Comparison of ENCODE assay signal across 1 cellular context in the genomic region with DNA sequence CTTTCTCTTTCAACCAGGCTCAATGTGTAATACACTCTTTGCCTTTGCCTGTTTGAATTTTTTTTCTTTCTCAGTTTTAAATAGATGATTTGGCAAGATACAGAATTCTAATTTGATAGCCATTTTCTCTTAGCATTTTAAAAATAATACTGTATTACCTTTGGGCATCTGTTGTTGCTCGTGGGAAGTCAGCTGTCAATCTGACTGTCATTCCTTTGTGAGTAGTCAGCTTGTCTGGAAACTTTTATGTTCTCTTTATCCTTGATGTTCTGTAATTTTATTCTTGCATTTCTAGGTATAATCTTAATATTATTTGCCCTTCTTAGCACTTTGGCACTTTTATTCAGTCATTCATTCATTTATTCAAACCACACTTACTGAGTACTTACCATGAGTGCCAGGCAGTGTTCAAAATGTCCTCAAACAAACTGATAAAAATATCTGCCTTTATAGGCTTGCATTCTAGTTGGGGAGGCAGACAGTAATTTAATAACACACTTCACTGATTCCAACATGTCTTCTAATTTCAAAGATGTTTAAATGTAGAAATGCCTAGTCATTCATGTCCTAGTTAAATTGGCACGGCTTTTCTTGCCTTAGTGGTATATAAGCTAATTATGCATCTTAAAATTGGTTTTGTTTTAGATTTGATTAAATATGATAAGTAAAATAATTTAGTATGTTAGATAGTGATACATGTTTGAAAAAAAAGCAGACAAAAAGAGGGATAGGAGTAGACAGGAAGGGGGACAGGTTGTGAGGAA.
TF ChIP-seq lines count a peak whose summit lies in the region.

No MANE protein-coding gene starts in this region.

TF ChIP-seq in neural cell, 6 proteins besides CTCF, POLR2A, EP300 and RAD21 (continued from another document):
- TF ChIP-seq, protein P1, sequence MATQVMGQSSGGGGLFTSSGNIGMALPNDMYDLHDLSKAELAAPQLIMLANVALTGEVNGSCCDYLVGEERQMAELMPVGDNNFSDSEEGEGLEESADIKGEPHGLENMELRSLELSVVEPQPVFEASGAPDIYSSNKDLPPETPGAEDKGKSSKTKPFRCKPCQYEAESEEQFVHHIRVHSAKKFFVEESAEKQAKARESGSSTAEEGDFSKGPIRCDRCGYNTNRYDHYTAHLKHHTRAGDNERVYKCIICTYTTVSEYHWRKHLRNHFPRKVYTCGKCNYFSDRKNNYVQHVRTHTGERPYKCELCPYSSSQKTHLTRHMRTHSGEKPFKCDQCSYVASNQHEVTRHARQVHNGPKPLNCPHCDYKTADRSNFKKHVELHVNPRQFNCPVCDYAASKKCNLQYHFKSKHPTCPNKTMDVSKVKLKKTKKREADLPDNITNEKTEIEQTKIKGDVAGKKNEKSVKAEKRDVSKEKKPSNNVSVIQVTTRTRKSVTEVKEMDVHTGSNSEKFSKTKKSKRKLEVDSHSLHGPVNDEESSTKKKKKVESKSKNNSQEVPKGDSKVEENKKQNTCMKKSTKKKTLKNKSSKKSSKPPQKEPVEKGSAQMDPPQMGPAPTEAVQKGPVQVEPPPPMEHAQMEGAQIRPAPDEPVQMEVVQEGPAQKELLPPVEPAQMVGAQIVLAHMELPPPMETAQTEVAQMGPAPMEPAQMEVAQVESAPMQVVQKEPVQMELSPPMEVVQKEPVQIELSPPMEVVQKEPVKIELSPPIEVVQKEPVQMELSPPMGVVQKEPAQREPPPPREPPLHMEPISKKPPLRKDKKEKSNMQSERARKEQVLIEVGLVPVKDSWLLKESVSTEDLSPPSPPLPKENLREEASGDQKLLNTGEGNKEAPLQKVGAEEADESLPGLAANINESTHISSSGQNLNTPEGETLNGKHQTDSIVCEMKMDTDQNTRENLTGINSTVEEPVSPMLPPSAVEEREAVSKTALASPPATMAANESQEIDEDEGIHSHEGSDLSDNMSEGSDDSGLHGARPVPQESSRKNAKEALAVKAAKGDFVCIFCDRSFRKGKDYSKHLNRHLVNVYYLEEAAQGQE (IDR thresholded peaks at IDR 0.05; ENCODE audit: borderline replicate concordance), result no peak
- TF ChIP-seq POLR2AphosphoS5 (IDR thresholded peaks at IDR 0.05), result no peak
